ENCODE assay signal across 8 cellular contexts in genomic region chr15:64095795-64096485, GRCh38. TPM values are rescaled to one million over a fixed set of nuclear protein-coding genes. Genes with fewer than 3 reads are reported as not detected.
A peak's percentile ranks its signal among the peaks of the same experiment; 100 is the strongest.
DNase-seq lines count a peak whose midpoint lies in the region; FAIRE-seq and TF ChIP-seq lines count a peak whose summit lies in the region.

A gene with protein sequence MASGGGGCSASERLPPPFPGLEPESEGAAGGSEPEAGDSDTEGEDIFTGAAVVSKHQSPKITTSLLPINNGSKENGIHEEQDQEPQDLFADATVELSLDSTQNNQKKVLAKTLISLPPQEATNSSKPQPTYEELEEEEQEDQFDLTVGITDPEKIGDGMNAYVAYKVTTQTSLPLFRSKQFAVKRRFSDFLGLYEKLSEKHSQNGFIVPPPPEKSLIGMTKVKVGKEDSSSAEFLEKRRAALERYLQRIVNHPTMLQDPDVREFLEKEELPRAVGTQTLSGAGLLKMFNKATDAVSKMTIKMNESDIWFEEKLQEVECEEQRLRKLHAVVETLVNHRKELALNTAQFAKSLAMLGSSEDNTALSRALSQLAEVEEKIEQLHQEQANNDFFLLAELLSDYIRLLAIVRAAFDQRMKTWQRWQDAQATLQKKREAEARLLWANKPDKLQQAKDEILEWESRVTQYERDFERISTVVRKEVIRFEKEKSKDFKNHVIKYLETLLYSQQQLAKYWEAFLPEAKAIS (plus strand): TSS chr15:64095982. CDS start chr15:64096014, 32 bp downstream.

- H3K4ac ChIP-seq in neuronal stem cell (ENCODE audit: low read length): no peak within 1 kb of the TSS

- H3K18ac ChIP-seq in neuronal stem cell (ENCODE audit: low read length): peak within 1 kb of the TSS; percentile 77

- H3K4me2 ChIP-seq in SK-N-SH: peak within 1 kb of the TSS; percentile 92
- peak within 1 kb of the TSS; percentile 67 for H3K4me2 ChIP-seq in neuronal stem cell (ENCODE audit: insufficient read depth, low read length, poor library complexity, severe bottlenecking)

- H4K20me1 ChIP-seq in SK-N-SH (ENCODE audit: insufficient read depth): peaks cover 42% of the 10 kb centered on the region

- H3K9me2 ChIP-seq in SK-N-SH: no peaks in the 10 kb centered on the region

- H3K79me1 ChIP-seq in neuronal stem cell (ENCODE audit: low read depth, low read length): peaks cover 7% of the 10 kb centered on the region

- no peak for TF ChIP-seq RAD21 in SK-N-SH (IDR thresholded peaks at IDR 0.05; ENCODE audit: low read length)

- H4K8ac ChIP-seq in neuronal stem cell (ENCODE audit: low read depth, low read length): no peak within 1 kb of the TSS

- H3K27ac ChIP-seq in SK-N-SH (ENCODE audit: low read depth in 2 of 2, low read length in 1 of 2) (peak within 1 kb of the TSS; percentile 94 to 98), neuronal stem cell (replicated peaks; ENCODE audit: low read length) (peak within 1 kb of the TSS; percentile 9)

- FAIRE-seq in frontal cortex (lab: Jason Lieb, UNC): no peak

- H3K9ac ChIP-seq in SK-N-SH: peak within 1 kb of the TSS; percentile 87
- peak within 1 kb of the TSS; percentile 93 for H3K9ac ChIP-seq in neuronal stem cell (ENCODE audit: low read depth, low read length, poor library complexity)

- peaks cover 21% of the 10 kb centered on the region for H3F3A ChIP-seq in SK-N-SH (replicated peaks; ENCODE audit: insufficient read depth)

- H3K23ac ChIP-seq in neuronal stem cell (ENCODE audit: low read depth, low read length, poor library complexity): peak within 1 kb of the TSS; percentile 82

- H2AK5ac ChIP-seq in neuronal stem cell (ENCODE audit: low read depth, low read length): no peak within 1 kb of the TSS

- H3K4me3 Mint-ChIP-seq in activated naive CD4-positive, alpha-beta T cell treated with anti-CD3 and anti-CD28 coated beads, Interleukin-2, amount 10 ng/mL, durations not matched to agents 7 days and 5 days: peak within 1 kb of the TSS; percentile 95

- H3K9me3 ChIP-seq in SK-N-SH: no peaks in the 10 kb centered on the region
- no peaks in the 10 kb centered on the region for H3K9me3 ChIP-seq in neuronal stem cell (replicated peaks in 1 of 2; ENCODE audit: control insufficient read depth in 2 of 2, insufficient read depth in 1 of 2, low read depth in 1 of 2, low read length in 2 of 2)

- peak; percentile 15 to 41; a peak in 1 of 4 replicates for TF ChIP-seq EP300 in SK-N-SH (IDR thresholded peaks at IDR 0.05; ENCODE audit: borderline replicate concordance in 1 of 2, low read depth in 1 of 2, low read length in 1 of 2)

- H3K27me3 ChIP-seq in SK-N-SH (ENCODE audit: insufficient read depth): no peaks in the 10 kb centered on the region
- no peaks in the 10 kb centered on the region for H3K27me3 ChIP-seq in neuronal stem cell (ENCODE audit: control insufficient read depth in 3 of 3, insufficient read depth in 3 of 3, low read depth in 1 of 3, low read length in 3 of 3)

- H3K27ac Mint-ChIP-seq in activated naive CD4-positive, alpha-beta T cell treated with anti-CD3 and anti-CD28 coated beads, Interleukin-2, amount 10 ng/mL, durations not matched to agents 7 days and 5 days: peak within 1 kb of the TSS; percentile 98

- H3K27me3 Mint-ChIP-seq in activated naive CD4-positive, alpha-beta T cell treated with anti-CD3 and anti-CD28 coated beads, Interleukin-2, amount 10 ng/mL, durations not matched to agents 7 days and 5 days: no peaks in the 10 kb centered on the region

- peaks cover 88% of the 10 kb centered on the region for H3K79me2 ChIP-seq in SK-N-SH (ENCODE audit: insufficient read depth)

- no peak within 1 kb of the TSS for H3K14ac ChIP-seq in neuronal stem cell (ENCODE audit: low read length)

- CTCF ChIA-PET in HEK293T (lab: Yijun Ruan, JAX): no interaction called here
- CTCF ChIA-PET in SK-N-SH (lab: Yijun Ruan, JAX): interaction anchor here (0.9 to 1.4 kb wide), 5 partner anchors 34 to 292 kb away, joined by 3 to 7 read pairs (median 3); partner anchors contain the start of gene TRIP4
- CTCF ChIA-PET in activated naive CD4-positive, alpha-beta T cell treated with anti-CD3 and anti-CD28 coated beads, Interleukin-2, amount 10 ng/mL, durations not matched to agents 7 days and 5 days (lab: Charles Lee): interaction anchor here (1.5 to 2.1 kb wide), 2 partner anchors 10 to 58 kb away, joined by 5 to 10 read pairs; no protein-coding TSS in a partner anchor

- no peak within 1 kb of the TSS for H4K91ac ChIP-seq in neuronal stem cell (ENCODE audit: low read depth, low read length, poor library complexity)

- H3K4me1 Mint-ChIP-seq in activated naive CD4-positive, alpha-beta T cell treated with anti-CD3 and anti-CD28 coated beads, Interleukin-2, amount 10 ng/mL, durations not matched to agents 7 days and 5 days: peaks cover 70% of the 10 kb centered on the region

- H3K36me3 Mint-ChIP-seq in activated naive CD4-positive, alpha-beta T cell treated with anti-CD3 and anti-CD28 coated beads, Interleukin-2, amount 10 ng/mL, durations not matched to agents 7 days and 5 days: peaks cover 15% of the 10 kb centered on the region

- TF ChIP-seq CTCF in SK-N-SH (IDR thresholded peaks at IDR 0.05): no peak

- 1% methylated on average over 29 of the region's 63 CpGs for WGBS in SK-N-SH (ENCODE audit: low lambda C conversion rate)
- no CpG with 5 or more reads among the region's 63 CpGs for WGBS in neuronal stem cell (ENCODE audit: extremely low coverage in 2 of 2, insufficient read length in 2 of 2, insufficient replicate concordance in 1 of 2), 2 donors

- H3K4me1 ChIP-seq in SK-N-SH (ENCODE audit: control insufficient read depth in 1 of 2, insufficient read depth in 2 of 2, low read depth in 1 of 2, low read length in 1 of 2) (peaks cover 17 to 23% of the 10 kb centered on the region in 2 experiments; a peak in 3 of 4 replicates), neuronal stem cell (ENCODE audit: control insufficient read depth in 2 of 2, insufficient read depth in 1 of 2, low read depth in 1 of 2, low read length in 2 of 2) (peaks cover 10 to 16% of the 10 kb centered on the region in 2 donors)

- no peaks in the 10 kb centered on the region for H3K9me3 Mint-ChIP-seq in activated naive CD4-positive, alpha-beta T cell treated with anti-CD3 and anti-CD28 coated beads, Interleukin-2, amount 10 ng/mL, durations not matched to agents 7 days and 5 days

- no peak within 1 kb of the TSS for H2BK12ac ChIP-seq in neuronal stem cell (ENCODE audit: low read length)

- POLR2A ChIA-PET in HEK293T (lab: Yijun Ruan, JAX) (interaction anchor here (0.8 to 1.3 kb wide), 2 partner anchors 16 to 58 kb away, joined by 3 read pairs; no protein-coding TSS in a partner anchor), SK-N-SH (lab: Yijun Ruan, JAX) (interaction anchor here (1.9 kb wide), 1 partner anchor 51 kb away, joined by 7 read pairs; no protein-coding TSS in a partner anchor)

- no peak within 1 kb of the TSS for H2BK5ac ChIP-seq in neuronal stem cell (ENCODE audit: low read length)

- H2AFZ ChIP-seq in SK-N-SH (ENCODE audit: low read depth) (peak within 1 kb of the TSS; percentile 94), neuronal stem cell (ENCODE audit: low read length) (peak within 1 kb of the TSS; percentile 87)

- no peak within 1 kb of the TSS for H2BK15ac ChIP-seq in neuronal stem cell (ENCODE audit: low read length)

- H3K36me3 ChIP-seq in SK-N-SH (replicated peaks in 1 of 2; ENCODE audit: control insufficient read depth in 1 of 2, insufficient read depth in 2 of 2, low read length in 1 of 2) (no peaks in the 10 kb centered on the region), neuronal stem cell (replicated peaks in 1 of 2; ENCODE audit: control insufficient read depth in 2 of 2, insufficient read depth in 2 of 2, low read length in 2 of 2) (peaks cover 0 to 16% of the 10 kb centered on the region in 2 donors)

- H3K4me3 ChIP-seq in SK-N-SH (ENCODE audit: low read depth in 2 of 2, low read length in 1 of 2) (peak within 1 kb of the TSS; percentile 91 to 99), neuronal stem cell (ENCODE audit: low read length in 2 of 2) (peak within 1 kb of the TSS; percentile 86 to 95)

- no peak within 1 kb of the TSS for H2BK120ac ChIP-seq in neuronal stem cell (ENCODE audit: low read depth, low read length)

- DNase-seq in ELR (ENCODE audit: low read depth) (peak; percentile 95), HEK293T (ENCODE audit: extremely low spot score) (peak; percentile 82), NCI-H1092 treated with DMSO at 0.1 percent for 48 hours (lab: John Stamatoyannopoulos, UW) (peak; percentile 93), SK-N-SH (peak; percentile 95), frontal cortex (ENCODE audit: low spot score in 2 of 2) (peak; percentile 75 to 87), neuronal stem cell (ENCODE audit: low spot score) (peak; percentile 87), stromal cell of bone marrow (ENCODE audit: low read depth) (peak; percentile 91)
- DNase-seq in activated naive CD4-positive, alpha-beta T cell treated with anti-CD3 and anti-CD28 coated beads, Interleukin-2, amount 10 ng/mL, durations not matched to agents 7 days and 5 days: peak; percentile 98

TF ChIP-seq in HEK293T, 16 proteins besides CTCF, POLR2A, EP300 and RAD21:
- peak; percentile 59; the same call in 1 of the 2 replicates for TF ChIP-seq NFRKB (IDR thresholded peaks at IDR 0.05)
- TF ChIP-seq CTBP1 (IDR thresholded peaks at IDR 0.05; ENCODE audit: borderline replicate concordance): no peak
- TF ChIP-seq TARDBP (IDR thresholded peaks at IDR 0.05): no peak; the same call in 1 of the 2 replicates
TF ChIP-seq in HEK293T: peak in this region for 1.

TF ChIP-seq in SK-N-SH, 30 proteins besides CTCF, POLR2A, EP300 and RAD21 (continues in another document):
- TF ChIP-seq MAX (IDR thresholded peaks at IDR 0.05; ENCODE audit: low read depth) (peak; percentile 82), TAF1 (IDR thresholded peaks at IDR 0.05; ENCODE audit: borderline replicate concordance, low read depth, low read length) (peak; percentile 99)

RNA-seq across cellular contexts. Expression of the gene that starts here (rescaled TPM):
- 80.7 and 95.7 TPM in 2 replicates for polyA plus RNA-seq in SK-N-SH (2012; rRNA removed)
- polyA plus RNA-seq in SK-N-SH (2012; cell fraction: cytosol; rRNA removed): 80.3 and 80.8 TPM in 2 replicates
- polyA plus RNA-seq in SK-N-SH (2012; cell fraction: nucleus; rRNA removed): 172 and 256 TPM in 2 replicates
- total RNA-seq in frontal cortex: 26.5 TPM
- polyA plus RNA-seq in neuronal stem cell (2013, experiment 1 of 2): 33.6 TPM
- polyA plus RNA-seq in neuronal stem cell (2013, experiment 2 of 2): 39.3 TPM

Comparison
In these comparisons a context has a peak if more than half of its experiments do, and no peak if none do; other contexts are left out.
1. Peak in every context shown above with its lines: DNase-seq, H3K4me3 ChIP-seq and H3K27ac ChIP-seq.